Comparison of ENCODE assay signal across 31 cellular contexts in genomic region chr6:103167345-103167744, GRCh38.
"Had no signal": no experiment of that assay in that cellular context is flagged by ENCODE, and none has a peak within 500 bp of the region (broad histone marks: within the 10 kb centered on the region; RNA-seq: fewer than 3 reads in every experiment).

No MANE protein-coding gene starts in this region.

- H3K27me3 ChIP-seq: adrenal gland, body of pancreas, esophagus muscularis mucosa, gastroesophageal sphincter had no signal

- ATAC-seq: activated CD4-positive, alpha-beta T cell treated with anti-CD3 and anti-CD28 coated beads for 36 hours; activated CD8-positive, alpha-beta memory T cell treated with anti-CD3 and anti-CD28 coated beads, Interleukin-2, amount 10 ng/mL, durations not matched to agents 7 days and 5 days; activated CD8-positive, alpha-beta T cell treated with anti-CD3 and anti-CD28 coated beads, Interleukin-2, amount 10 ng/mL, durations not matched to agents 7 days and 5 days; activated naive CD8-positive, alpha-beta T cell treated with anti-CD3 and anti-CD28 coated beads, Interleukin-2, amount 50 U/mL, for 24 hours; body of pancreas; effector memory CD8-positive, alpha-beta T cell; gastroesophageal sphincter; T-helper 17 cell had no signal

- H3K4me1 ChIP-seq: adrenal gland, body of pancreas, esophagus muscularis mucosa, gastroesophageal sphincter had no signal

- FAIRE-seq: colon had no signal

- DNase-seq: activated CD4-positive, alpha-beta memory T cell treated with anti-CD3 and anti-CD28 coated beads for 36 hours; activated CD4-positive, alpha-beta T cell treated with anti-CD3 and anti-CD28 coated beads for 36 hours; activated CD4-positive, alpha-beta T cell treated with anti-CD3 and anti-CD28 coated beads, Interleukin-2, amount 10 ng/mL, durations not matched to agents 24 days and 14 days; activated CD4-positive, CD25-positive, alpha-beta regulatory T cell; activated CD4-positive, CD25-positive, alpha-beta regulatory T cell treated with anti-CD3 and anti-CD28 coated beads, Interleukin-2, amount 50 U/mL, for 72 hours; activated CD8-positive, alpha-beta memory T cell treated with anti-CD3 and anti-CD28 coated beads, Interleukin-2, amount 10 ng/mL, durations not matched to agents 7 days and 5 days; activated CD8-positive, alpha-beta memory T cell treated with anti-CD3 and anti-CD28 coated beads, Interleukin-2, amount 50 U/mL, for 4 hours; activated CD8-positive, alpha-beta T cell treated with anti-CD3 and anti-CD28 coated beads, Interleukin-2, amount 10 ng/mL, durations not matched to agents 7 days and 5 days; activated effector memory CD4-positive, alpha-beta T cell treated with anti-CD3 and anti-CD28 coated beads, Interleukin-2, amount 50 U/mL, for 16 hours; activated naive CD4-positive, alpha-beta T cell treated with anti-CD3 and anti-CD28 coated beads for 36 hours; activated naive CD8-positive, alpha-beta T cell treated with anti-CD3 and anti-CD28 coated beads for 36 hours; activated naive CD8-positive, alpha-beta T cell treated with anti-CD3 and anti-CD28 coated beads, Interleukin-2, amount 50 U/mL, for 24 hours; activated T-cell treated with anti-CD3 and anti-CD28 coated beads, Interleukin-2, amount 50 U/mL, for 1 hour; activated T-cell treated with anti-CD3 and anti-CD28 coated beads, Interleukin-2, amount 50 U/mL, for 48 hours; adrenal gland; amygdala; aorta; body of pancreas; caudate nucleus; cortex of kidney; dermis blood vessel endothelial cell; effector CD4-positive, alpha-beta T cell; effector memory CD8-positive, alpha-beta T cell; erythroblast; foreskin melanocyte; T-helper 1 cell; T-helper 17 cell; T1000 had no signal

- H3K4me3 ChIP-seq: adrenal gland, body of pancreas, esophagus muscularis mucosa, gastroesophageal sphincter had no signal

- H3K36me3 ChIP-seq: adrenal gland, esophagus muscularis mucosa, gastroesophageal sphincter had no signal

- H3K9me3 ChIP-seq: adrenal gland, body of pancreas, esophagus muscularis mucosa, gastroesophageal sphincter had no signal

- H3K27ac ChIP-seq: adrenal gland, body of pancreas, esophagus muscularis mucosa, gastroesophageal sphincter had no signal
